In genomic region chr1:94111879-94112278, GRCh38 we compare ENCODE assay signal across 24 cellular contexts. TPM values are rescaled to one million over a fixed set of nuclear protein-coding genes. Genes with fewer than 3 reads are reported as not detected.
A peak's percentile ranks its signal among the peaks of the same experiment; 100 is the strongest.
DNase-seq lines count a peak whose midpoint lies in the region; ATAC-seq and TF ChIP-seq lines count a peak whose summit lies in the region.
"Had no signal": no experiment of that assay in that cellular context is flagged by ENCODE, and none has a peak within 500 bp of the region (broad histone marks: within the 10 kb centered on the region; RNA-seq: fewer than 3 reads in every experiment).

No MANE protein-coding gene starts in this region.

- H3K9me3 ChIP-seq in left ventricle myocardium inferior (replicated peaks) = no peaks in the 10 kb centered on the region
- H3K9me3 ChIP-seq: gastrocnemius medialis, HAP-1, upper lobe of left lung had no signal

- H3K36me3 ChIP-seq in left ventricle myocardium inferior = no peaks in the 10 kb centered on the region
- H3K36me3 ChIP-seq: gastrocnemius medialis, HAP-1, upper lobe of left lung had no signal

- H3K27me3 ChIP-seq in left ventricle myocardium inferior (ENCODE audit: low read depth) = no peaks in the 10 kb centered on the region
- H3K27me3 ChIP-seq: gastrocnemius medialis, upper lobe of left lung had no signal

- intact Hi-C loops in cardiac septum (cut with DNase I) (no loop called here), left ventricle myocardium inferior (cut with micrococcal nuclease) (no loop called here)

- no peak overlapping the region for H3K4me3 Mint-ChIP-seq in stimulated activated memory B cell treated with anti-CD40 and anti-IgM and Interleukin-4, amounts not matched to agents 10 μg/mL and 1 μg/mL and 100 μg/mL, for 72 hours
- H3K4me3 Mint-ChIP-seq in T-helper 2 cell treated with Interferon-gamma antibody and Interleukin-4, amounts not matched to agents 5 μg/mL and 100 μg/mL, for 36 hours = no peak overlapping the region
- H3K4me3 Mint-ChIP-seq: brain had no signal

- H3K4me1 Mint-ChIP-seq in stimulated activated memory B cell treated with anti-CD40 and anti-IgM and Interleukin-4, amounts not matched to agents 10 μg/mL and 1 μg/mL and 100 μg/mL, for 72 hours = peaks cover 8% of the 10 kb centered on the region
- no peaks in the 10 kb centered on the region for H3K4me1 Mint-ChIP-seq in T-helper 2 cell treated with Interferon-gamma antibody and Interleukin-4, amounts not matched to agents 5 μg/mL and 100 μg/mL, for 36 hours (ENCODE audit: low read depth)

- H3K27ac Mint-ChIP-seq in stimulated activated memory B cell treated with anti-CD40 and anti-IgM and Interleukin-4, amounts not matched to agents 10 μg/mL and 1 μg/mL and 100 μg/mL, for 72 hours = no peak overlapping the region
- no peak overlapping the region for H3K27ac Mint-ChIP-seq in T-helper 2 cell treated with Interferon-gamma antibody and Interleukin-4, amounts not matched to agents 5 μg/mL and 100 μg/mL, for 36 hours
- H3K27ac Mint-ChIP-seq: activated naive CD4-positive, alpha-beta T cell treated with anti-CD3 and anti-CD28 coated beads, Interleukin-2, amount 50 U/mL, for 72 hours had no signal

- POLR2A ChIA-PET in GM10248 (lab: Yijun Ruan, JAX) = no interaction called here

- H3K27me3 Mint-ChIP-seq in stimulated activated memory B cell treated with anti-CD40 and anti-IgM and Interleukin-4, amounts not matched to agents 10 μg/mL and 1 μg/mL and 100 μg/mL, for 72 hours = peaks cover 27% of the 10 kb centered on the region
- H3K27me3 Mint-ChIP-seq in T-helper 2 cell treated with Interferon-gamma antibody and Interleukin-4, amounts not matched to agents 5 μg/mL and 100 μg/mL, for 36 hours (ENCODE audit: low read depth) = peaks cover 24% of the 10 kb centered on the region

- peaks cover 24% of the 10 kb centered on the region for H3K4me1 ChIP-seq in left ventricle myocardium inferior
- H3K4me1 ChIP-seq: gastrocnemius medialis, upper lobe of left lung had no signal

- H3K36me3 Mint-ChIP-seq in stimulated activated memory B cell treated with anti-CD40 and anti-IgM and Interleukin-4, amounts not matched to agents 10 μg/mL and 1 μg/mL and 100 μg/mL, for 72 hours = no peaks in the 10 kb centered on the region
- H3K36me3 Mint-ChIP-seq in T-helper 2 cell treated with Interferon-gamma antibody and Interleukin-4, amounts not matched to agents 5 μg/mL and 100 μg/mL, for 36 hours (ENCODE audit: low read depth) = no peaks in the 10 kb centered on the region
- H3K36me3 Mint-ChIP-seq: activated naive CD4-positive, alpha-beta T cell treated with anti-CD3 and anti-CD28 coated beads, Interleukin-2, amount 50 U/mL, for 72 hours; brain had no signal

- CTCF ChIA-PET in GM10248 (lab: Yijun Ruan, JAX) = no interaction called here

- DNase-seq in cardiac septum (ENCODE audit: low spot score) (peak; percentile 66), left ventricle myocardium inferior (no peak), GM10248 (ENCODE audit: extremely low spot score) (no peak)
- no peak for DNase-seq in T-helper 2 cell treated with Interferon-gamma antibody and Interleukin-4, amounts not matched to agents 5 μg/mL and 100 μg/mL, for 36 hours (ENCODE audit: low spot score)
- DNase-seq: activated CD4-positive, alpha-beta T cell treated with anti-CD3 and anti-CD28 coated beads, Interleukin-2, amount 50 U/mL, for 4 hours; activated T-cell treated with anti-CD3 and anti-CD28 coated beads for 4 hours; gastrocnemius medialis; GF-D8; NCI-H1694; NCI-H226; stimulated activated naive CD4-positive, alpha-beta T cell; SW 1271; upper lobe of left lung had no signal

- no peak overlapping the region for H3K4me3 ChIP-seq in left ventricle myocardium inferior
- H3K4me3 ChIP-seq: coronary artery, gastrocnemius medialis, HAP-1, upper lobe of left lung had no signal

- no peak overlapping the region for H3K27ac ChIP-seq in left ventricle myocardium inferior (replicated peaks)
- H3K27ac ChIP-seq: 22Rv1, coronary artery, epithelial cell of prostate, gastrocnemius medialis, upper lobe of left lung had no signal

- TF ChIP-seq CTCF in left ventricle myocardium inferior (IDR thresholded peaks at IDR 0.05; ENCODE audit: borderline replicate concordance) = no peak
- no peak for TF ChIP-seq CTCF in GM10248 (IDR thresholded peaks at IDR 0.05; ENCODE audit: control extremely low read depth, extremely low read depth, low read depth, missing control alignments)

- no peaks in the 10 kb centered on the region for H3K9me3 Mint-ChIP-seq in stimulated activated memory B cell treated with anti-CD40 and anti-IgM and Interleukin-4, amounts not matched to agents 10 μg/mL and 1 μg/mL and 100 μg/mL, for 72 hours
- no peaks in the 10 kb centered on the region for H3K9me3 Mint-ChIP-seq in T-helper 2 cell treated with Interferon-gamma antibody and Interleukin-4, amounts not matched to agents 5 μg/mL and 100 μg/mL, for 36 hours
- H3K9me3 Mint-ChIP-seq: activated naive CD4-positive, alpha-beta T cell treated with anti-CD3 and anti-CD28 coated beads, Interleukin-2, amount 50 U/mL, for 72 hours had no signal

- peak; percentile 70 for ATAC-seq in HG02798 (IDR thresholded peaks at IDR 0.05; ENCODE audit: poor library complexity, unreplicated experiment)
- ATAC-seq in HG03520 (IDR thresholded peaks at IDR 0.05; ENCODE audit: unreplicated experiment) = peak; percentile 94
- peak; percentile 14 for ATAC-seq in stimulated activated memory B cell treated with anti-CD40 and anti-IgM and Interleukin-4, amounts not matched to agents 10 μg/mL and 1 μg/mL and 100 μg/mL, for 72 hours
- ATAC-seq in GM21447 (IDR thresholded peaks at IDR 0.05; ENCODE audit: unreplicated experiment) = no peak
- ATAC-seq: activated naive CD4-positive, alpha-beta T cell treated with anti-CD3 and anti-CD28 coated beads, Interleukin-2, amount 50 U/mL, for 72 hours; gastrocnemius medialis had no signal

RNA-seq across cellular contexts. Expression of gene ABCA4, which starts 9.1 kb away (rescaled TPM):
- total RNA-seq in cardiac septum (0.19 TPM), left ventricle myocardium inferior (0.11 TPM)
- total RNA-seq: activated naive CD4-positive, alpha-beta T cell treated with anti-CD3 and anti-CD28 coated beads, Interleukin-2, amount 50 U/mL, for 72 hours; gastrocnemius medialis; HT-29 had no signal
